17 cellular contexts compared by ENCODE assay signal in the genomic region with DNA sequence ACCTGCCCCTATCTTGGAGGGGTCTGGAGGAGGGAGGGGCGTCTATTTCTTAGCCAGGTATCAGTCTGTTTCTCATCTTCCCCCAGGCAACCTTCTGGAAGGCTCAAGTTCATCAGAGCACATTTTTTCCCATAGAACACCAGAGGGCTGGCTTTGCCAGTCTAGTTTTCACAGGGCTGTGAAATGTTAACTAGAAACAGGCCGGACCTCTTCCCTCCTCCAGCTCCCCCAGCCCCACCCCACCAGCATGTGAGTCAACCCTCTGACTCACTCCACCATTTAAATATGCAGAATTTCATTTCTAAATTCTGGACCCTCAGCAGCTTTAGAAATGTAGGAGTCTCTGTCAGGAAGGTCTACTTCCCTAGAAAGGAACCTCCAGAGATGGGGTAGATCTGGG.
A peak's percentile ranks its signal among the peaks of the same experiment; 100 is the strongest.
DNase-seq lines count a peak whose midpoint lies in the region; ATAC-seq and TF ChIP-seq lines count a peak whose summit lies in the region.
"Had no signal": no experiment of that assay in that cellular context is flagged by ENCODE, and none has a peak within 500 bp of the region (broad histone marks: within the 10 kb centered on the region; RNA-seq: fewer than 3 reads in every experiment).

No MANE protein-coding gene starts in this region.

- H3K4me1 Mint-ChIP-seq in stimulated activated effector memory CD8-positive, alpha-beta T cell treated with anti-CD3 and anti-CD28 coated beads, Interleukin-12 subunit alpha, Interleukin-12 subunit beta, amount 100 ng/mL, for 72 hours: no peaks in the 10 kb centered on the region
- H3K4me1 Mint-ChIP-seq: activated naive CD8-positive, alpha-beta T cell treated with anti-CD3 and anti-CD28 coated beads for 36 hours; CD4-positive, alpha-beta memory T cell had no signal

- peaks cover 9% of the 10 kb centered on the region for H3K4me1 ChIP-seq in fibroblast of lung (ENCODE audit: control insufficient read depth, extremely low read depth, insufficient read depth, low read length)
- peaks cover 0 to 11% of the 10 kb centered on the region in 2 donors for H3K4me1 ChIP-seq in neuronal stem cell (ENCODE audit: control insufficient read depth in 2 of 2, insufficient read depth in 1 of 2, low read depth in 1 of 2, low read length in 2 of 2)

- no peak overlapping the region for H4K91ac ChIP-seq in neuronal stem cell (ENCODE audit: low read depth, low read length, poor library complexity)

- no peak overlapping the region for H3K23ac ChIP-seq in neuronal stem cell (ENCODE audit: low read depth, low read length, poor library complexity)

- peak overlapping the region; percentile 15 for H2BK5ac ChIP-seq in neuronal stem cell (ENCODE audit: low read length)

- H3K79me1 ChIP-seq in neuronal stem cell (ENCODE audit: low read depth, low read length): no peaks in the 10 kb centered on the region

- H4K20me1 ChIP-seq in fibroblast of lung (ENCODE audit: control insufficient read depth, extremely low read depth, insufficient read depth, low read length): no peaks in the 10 kb centered on the region

- no peak overlapping the region for H3K4ac ChIP-seq in neuronal stem cell (ENCODE audit: low read length)

- H2BK15ac ChIP-seq in neuronal stem cell (ENCODE audit: low read length): no peak overlapping the region

- H3K79me2 ChIP-seq in fibroblast of lung (ENCODE audit: control insufficient read depth, insufficient read depth, low read length): no peaks in the 10 kb centered on the region

- in situ Hi-C loops in brain microvascular endothelial cell (cut with HindIII; ENCODE audit: low pct_ligation_motif_present, low sequenced_read_pairs): no loop called here

- H3K9ac ChIP-seq in fibroblast of lung (ENCODE audit: insufficient read depth, low read length) (no peak overlapping the region), neuronal stem cell (ENCODE audit: low read depth, low read length, poor library complexity) (no peak overlapping the region)

- H3K36me3 Mint-ChIP-seq in stimulated activated effector memory CD8-positive, alpha-beta T cell treated with anti-CD3 and anti-CD28 coated beads, Interleukin-12 subunit alpha, Interleukin-12 subunit beta, amount 100 ng/mL, for 72 hours: no peaks in the 10 kb centered on the region
- H3K36me3 Mint-ChIP-seq in activated naive CD4-positive, alpha-beta T cell treated with anti-CD3 and anti-CD28 coated beads, Interleukin-2, amount 50 U/mL, for 72 hours: no peaks in the 10 kb centered on the region
- H3K36me3 Mint-ChIP-seq: activated naive CD8-positive, alpha-beta T cell treated with anti-CD3 and anti-CD28 coated beads for 36 hours; CD4-positive, alpha-beta memory T cell had no signal

- H2AFZ ChIP-seq in fibroblast of lung (ENCODE audit: low read length) (peak overlapping the region; percentile 65), neuronal stem cell (ENCODE audit: low read length) (peak overlapping the region; percentile 22)

- H3K4me3 Mint-ChIP-seq in stimulated activated effector memory CD8-positive, alpha-beta T cell treated with anti-CD3 and anti-CD28 coated beads, Interleukin-12 subunit alpha, Interleukin-12 subunit beta, amount 100 ng/mL, for 72 hours: no peak overlapping the region
- H3K4me3 Mint-ChIP-seq: activated naive CD8-positive, alpha-beta T cell treated with anti-CD3 and anti-CD28 coated beads for 36 hours; CD4-positive, alpha-beta memory T cell had no signal

- POLR2A ChIA-PET in RWPE1 (lab: Yijun Ruan, JAX; ENCODE audit: low non-redundant PET): no interaction called here

- H3K4me3 ChIP-seq in fibroblast of lung (replicated peaks in 1 of 4; ENCODE audit: control extremely low read depth in 1 of 4, insufficient read depth in 1 of 4, low read depth in 3 of 4, low read length in 4 of 4) (no peak overlapping the region), neuronal stem cell (ENCODE audit: low read length in 2 of 2) (no peak overlapping the region), brain microvascular endothelial cell (ENCODE audit: low read depth, low read length) (no peak overlapping the region)

- H4K8ac ChIP-seq in neuronal stem cell (ENCODE audit: low read depth, low read length): no peak overlapping the region

- H3K27ac Mint-ChIP-seq in stimulated activated effector memory CD8-positive, alpha-beta T cell treated with anti-CD3 and anti-CD28 coated beads, Interleukin-12 subunit alpha, Interleukin-12 subunit beta, amount 100 ng/mL, for 72 hours: no peak overlapping the region
- H3K27ac Mint-ChIP-seq in activated naive CD4-positive, alpha-beta T cell treated with anti-CD3 and anti-CD28 coated beads, Interleukin-2, amount 50 U/mL, for 72 hours: no peak overlapping the region
- H3K27ac Mint-ChIP-seq: activated naive CD8-positive, alpha-beta T cell treated with anti-CD3 and anti-CD28 coated beads for 36 hours; CD4-positive, alpha-beta memory T cell had no signal

- H3K18ac ChIP-seq in neuronal stem cell (ENCODE audit: low read length): no peak overlapping the region

- no peaks in the 10 kb centered on the region for H3K9me3 ChIP-seq in fibroblast of lung (ENCODE audit: control insufficient read depth, insufficient read depth, low read depth, low read length)
- H3K9me3 ChIP-seq in neuronal stem cell (replicated peaks in 1 of 2; ENCODE audit: control insufficient read depth in 2 of 2, insufficient read depth in 1 of 2, low read depth in 1 of 2, low read length in 2 of 2): no peaks in the 10 kb centered on the region

- no peaks in the 10 kb centered on the region for H3K27me3 ChIP-seq in fibroblast of lung (ENCODE audit: control insufficient read depth, insufficient read depth, low read length)
- peaks cover 0 to 3% (median 0%) of the 10 kb centered on the region in 3 experiments for H3K27me3 ChIP-seq in neuronal stem cell (ENCODE audit: control insufficient read depth in 3 of 3, insufficient read depth in 3 of 3, low read depth in 1 of 3, low read length in 3 of 3)
- H3K27me3 ChIP-seq in brain microvascular endothelial cell (replicated peaks): no peaks in the 10 kb centered on the region

- no peaks in the 10 kb centered on the region for H3K9me3 Mint-ChIP-seq in stimulated activated effector memory CD8-positive, alpha-beta T cell treated with anti-CD3 and anti-CD28 coated beads, Interleukin-12 subunit alpha, Interleukin-12 subunit beta, amount 100 ng/mL, for 72 hours
- H3K9me3 Mint-ChIP-seq in activated naive CD4-positive, alpha-beta T cell treated with anti-CD3 and anti-CD28 coated beads, Interleukin-2, amount 50 U/mL, for 72 hours: no peaks in the 10 kb centered on the region
- H3K9me3 Mint-ChIP-seq: activated naive CD8-positive, alpha-beta T cell treated with anti-CD3 and anti-CD28 coated beads for 36 hours had no signal

- WGBS in neuronal stem cell (ENCODE audit: extremely low coverage in 2 of 2, insufficient read length in 2 of 2, insufficient replicate concordance in 1 of 2), 2 donors: no CpG with 5 or more reads among the region's 2 CpGs

- H3K14ac ChIP-seq in neuronal stem cell (ENCODE audit: low read length): no peak overlapping the region

- H2AK5ac ChIP-seq in neuronal stem cell (ENCODE audit: low read depth, low read length): no peak overlapping the region

- TF ChIP-seq CTCF in RWPE1 (conservative IDR thresholded peaks at IDR 0.05; ENCODE audit: low read depth): no peak
- TF ChIP-seq CTCF in fibroblast of lung (conservative IDR thresholded peaks at IDR 0.05 in 1 of 2, IDR thresholded peaks at IDR 0.05 in 1 of 2; ENCODE audit: low read depth in 1 of 2, low read length in 2 of 2): peak in 1 of 2 donors; percentile 11
- no peak for TF ChIP-seq CTCF in brain microvascular endothelial cell (IDR thresholded peaks at IDR 0.05; ENCODE audit: low read depth, low read length, missing control alignments)

- ATAC-seq in stimulated activated effector memory CD8-positive, alpha-beta T cell treated with anti-CD3 and anti-CD28 coated beads, Interleukin-12 subunit alpha, Interleukin-12 subunit beta, amount 100 ng/mL, for 72 hours: no peak
- no peak for ATAC-seq in activated naive CD4-positive, alpha-beta T cell treated with anti-CD3 and anti-CD28 coated beads, Interleukin-2, amount 50 U/mL, for 72 hours
- ATAC-seq: Panc1; stimulated activated naive CD8-positive, alpha-beta T cell treated with anti-CD3 and anti-CD28 coated beads, Interleukin-15, Interleukin-2, amounts not matched to agents 100 U/mL and 50 U/mL, for 24 hours had no signal

- DNase-seq in Daoy (ENCODE audit: low read depth) (peak; percentile 62), RWPE1 (ENCODE audit: low spot score) (peak; percentile 73), fibroblast of lung (ENCODE audit: low read depth in 2 of 2) (peak; percentile 60 to 86), neuronal stem cell (ENCODE audit: low spot score) (no peak), brain microvascular endothelial cell (no peak), GDM1 (lab: John Stamatoyannopoulos, UW) (no peak)
- no peak for DNase-seq in stimulated activated effector memory CD8-positive, alpha-beta T cell treated with anti-CD3 and anti-CD28 coated beads, Interleukin-12 subunit alpha, Interleukin-12 subunit beta, amount 100 ng/mL, for 72 hours (ENCODE audit: low spot score in 2 of 2)
- DNase-seq in activated naive CD4-positive, alpha-beta T cell treated with anti-CD3 and anti-CD28 coated beads, Interleukin-2, amount 50 U/mL, for 72 hours (ENCODE audit: low spot score in 2 of 2): no peak
- DNase-seq: activated CD8-positive, alpha-beta memory T cell treated with anti-CD3 and anti-CD28 coated beads for 24 hours; activated naive CD8-positive, alpha-beta T cell treated with anti-CD3 and anti-CD28 coated beads for 36 hours; CD4-positive, alpha-beta memory T cell; hippocampal formation; NCI-H1092; NCI-H446 treated with DMSO at 0.1 percent for 48 hours; stimulated activated CD4-positive, alpha-beta T cell treated with anti-CD3 and anti-CD28 coated beads, Interleukin-2, amount 100 ng/mL, for 48 hours; stimulated activated naive CD8-positive, alpha-beta T cell treated with anti-CD3 and anti-CD28 coated beads, Interleukin-15, Interleukin-2, amounts not matched to agents 100 U/mL and 50 U/mL, for 24 hours had no signal

- H3K4me2 ChIP-seq in fibroblast of lung (ENCODE audit: extremely low read depth, insufficient read depth, low read length) (peak overlapping the region; percentile 17), neuronal stem cell (ENCODE audit: insufficient read depth, low read length, poor library complexity, severe bottlenecking) (no peak overlapping the region)

- no peak overlapping the region for H2BK12ac ChIP-seq in neuronal stem cell (ENCODE audit: low read length)

- no peak overlapping the region for H2BK120ac ChIP-seq in neuronal stem cell (ENCODE audit: low read depth, low read length)

- peak overlapping the region; percentile 29 for H3K27ac ChIP-seq in RWPE1
- H3K27ac ChIP-seq in fibroblast of lung (ENCODE audit: insufficient read depth, low read length): no peak overlapping the region
- H3K27ac ChIP-seq in neuronal stem cell (replicated peaks; ENCODE audit: low read length): no peak overlapping the region
- H3K27ac ChIP-seq in brain microvascular endothelial cell: no peak overlapping the region

- CTCF ChIA-PET in RWPE1 (lab: Yijun Ruan, JAX): interaction anchor here (0.7 kb wide), 1 partner anchor 121 kb away, joined by 3 read pairs; no protein-coding TSS in a partner anchor

- no peaks in the 10 kb centered on the region for H3K36me3 ChIP-seq in fibroblast of lung (ENCODE audit: control insufficient read depth, insufficient read depth, low read length)
- no peaks in the 10 kb centered on the region for H3K36me3 ChIP-seq in neuronal stem cell (replicated peaks in 1 of 2; ENCODE audit: control insufficient read depth in 2 of 2, insufficient read depth in 2 of 2, low read length in 2 of 2)
- H3K36me3 ChIP-seq in brain microvascular endothelial cell (replicated peaks): no peaks in the 10 kb centered on the region

Comparison
In these comparisons a context has a peak if more than half of its experiments do, and no peak if none do; other contexts are left out.
1. DNase-seq: peak in Daoy (single experiment), RWPE1 (single experiment) and fibroblast of lung (2 of 2); none in neuronal stem cell (single experiment), brain microvascular endothelial cell (single experiment), stimulated activated effector memory CD8-positive, alpha-beta T cell treated with anti-CD3 and anti-CD28 coated beads, Interleukin-12 subunit alpha, Interleukin-12 subunit beta, amount 100 ng/mL, for 72 hours (0 of 2), activated naive CD4-positive, alpha-beta T cell treated with anti-CD3 and anti-CD28 coated beads, Interleukin-2, amount 50 U/mL, for 72 hours (0 of 2) and GDM1 (single experiment).